1 cellular context compared by ENCODE assay signal in the genomic region with DNA sequence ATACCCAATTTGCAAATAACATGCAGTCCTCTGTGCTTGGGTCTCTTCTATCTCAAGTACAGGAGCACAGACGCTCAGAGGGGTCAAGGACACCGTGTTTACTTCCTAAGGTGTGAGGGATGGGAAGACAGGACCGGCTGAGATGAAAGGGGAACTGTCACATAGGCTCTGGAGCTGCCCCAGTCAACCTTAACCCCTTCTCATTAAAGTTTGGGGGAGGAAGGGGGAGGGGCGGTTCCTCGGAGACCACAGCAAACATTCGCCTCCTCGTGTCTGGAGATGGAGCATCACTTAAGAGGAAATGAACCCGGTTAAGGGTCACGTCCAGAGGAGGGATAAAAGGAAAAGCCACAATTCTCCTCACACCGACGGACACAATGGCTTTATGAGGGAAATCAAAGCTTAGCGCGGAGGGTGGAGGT.
A peak's percentile ranks its signal among the peaks of the same experiment; 100 is the strongest.
TF ChIP-seq lines count a peak whose summit lies in the region.

No MANE protein-coding gene starts in this region.

TF ChIP-seq in HepG2, 621 proteins besides CTCF, POLR2A, EP300 and RAD21 (continued from another document and continues in another):
- TF ChIP-seq, protein P1, sequence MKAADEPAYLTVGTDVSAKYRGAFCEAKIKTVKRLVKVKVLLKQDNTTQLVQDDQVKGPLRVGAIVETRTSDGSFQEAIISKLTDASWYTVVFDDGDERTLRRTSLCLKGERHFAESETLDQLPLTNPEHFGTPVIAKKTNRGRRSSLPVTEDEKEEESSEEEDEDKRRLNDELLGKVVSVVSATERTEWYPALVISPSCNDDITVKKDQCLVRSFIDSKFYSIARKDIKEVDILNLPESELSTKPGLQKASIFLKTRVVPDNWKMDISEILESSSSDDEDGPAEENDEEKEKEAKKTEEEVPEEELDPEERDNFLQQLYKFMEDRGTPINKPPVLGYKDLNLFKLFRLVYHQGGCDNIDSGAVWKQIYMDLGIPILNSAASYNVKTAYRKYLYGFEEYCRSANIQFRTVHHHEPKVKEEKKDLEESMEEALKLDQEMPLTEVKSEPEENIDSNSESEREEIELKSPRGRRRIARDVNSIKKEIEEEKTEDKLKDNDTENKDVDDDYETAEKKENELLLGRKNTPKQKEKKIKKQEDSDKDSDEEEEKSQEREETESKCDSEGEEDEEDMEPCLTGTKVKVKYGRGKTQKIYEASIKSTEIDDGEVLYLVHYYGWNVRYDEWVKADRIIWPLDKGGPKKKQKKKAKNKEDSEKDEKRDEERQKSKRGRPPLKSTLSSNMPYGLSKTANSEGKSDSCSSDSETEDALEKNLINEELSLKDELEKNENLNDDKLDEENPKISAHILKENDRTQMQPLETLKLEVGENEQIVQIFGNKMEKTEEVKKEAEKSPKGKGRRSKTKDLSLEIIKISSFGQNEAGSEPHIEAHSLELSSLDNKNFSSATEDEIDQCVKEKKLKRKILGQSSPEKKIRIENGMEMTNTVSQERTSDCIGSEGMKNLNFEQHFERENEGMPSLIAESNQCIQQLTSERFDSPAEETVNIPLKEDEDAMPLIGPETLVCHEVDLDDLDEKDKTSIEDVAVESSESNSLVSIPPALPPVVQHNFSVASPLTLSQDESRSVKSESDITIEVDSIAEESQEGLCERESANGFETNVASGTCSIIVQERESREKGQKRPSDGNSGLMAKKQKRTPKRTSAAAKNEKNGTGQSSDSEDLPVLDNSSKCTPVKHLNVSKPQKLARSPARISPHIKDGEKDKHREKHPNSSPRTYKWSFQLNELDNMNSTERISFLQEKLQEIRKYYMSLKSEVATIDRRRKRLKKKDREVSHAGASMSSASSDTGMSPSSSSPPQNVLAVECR (CRISPR knock-in tag; IDR thresholded peaks at IDR 0.05; ENCODE audit: borderline replicate concordance), result peak; percentile 75
- TF ChIP-seq, protein P2, sequence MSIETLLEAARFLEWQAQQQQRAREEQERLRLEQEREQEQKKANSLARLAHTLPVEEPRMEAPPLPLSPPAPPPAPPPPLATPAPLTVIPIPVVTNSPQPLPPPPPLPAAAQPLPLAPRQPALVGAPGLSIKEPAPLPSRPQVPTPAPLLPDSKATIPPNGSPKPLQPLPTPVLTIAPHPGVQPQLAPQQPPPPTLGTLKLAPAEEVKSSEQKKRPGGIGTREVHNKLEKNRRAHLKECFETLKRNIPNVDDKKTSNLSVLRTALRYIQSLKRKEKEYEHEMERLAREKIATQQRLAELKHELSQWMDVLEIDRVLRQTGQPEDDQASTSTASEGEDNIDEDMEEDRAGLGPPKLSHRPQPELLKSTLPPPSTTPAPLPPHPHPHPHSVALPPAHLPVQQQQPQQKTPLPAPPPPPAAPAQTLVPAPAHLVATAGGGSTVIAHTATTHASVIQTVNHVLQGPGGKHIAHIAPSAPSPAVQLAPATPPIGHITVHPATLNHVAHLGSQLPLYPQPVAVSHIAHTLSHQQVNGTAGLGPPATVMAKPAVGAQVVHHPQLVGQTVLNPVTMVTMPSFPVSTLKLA (IDR thresholded peaks at IDR 0.05), result no peak
- TF ChIP-seq FOXP1 (IDR thresholded peaks at IDR 0.05) (no peak), FOXP1 (CRISPR knock-in tag; IDR thresholded peaks at IDR 0.05) (peak; percentile 83), FOXC1 (CRISPR knock-in tag; IDR thresholded peaks at IDR 0.05; ENCODE audit: borderline replicate concordance) (no peak), MIER3 (CRISPR knock-in tag; IDR thresholded peaks at IDR 0.05; ENCODE audit: borderline replicate concordance) (no peak; the same call in 1 of the 2 replicates), RBM22 (optimal IDR thresholded peaks at IDR 0.05; ENCODE audit: low read length) (no peak), ZFX (CRISPR knock-in tag; IDR thresholded peaks at IDR 0.05; ENCODE audit: low read depth) (peak; percentile 19; the same call in 1 of the 2 replicates), ZC3H13 (CRISPR knock-in tag; IDR thresholded peaks at IDR 0.05) (no peak), STAG1 (CRISPR knock-in tag; IDR thresholded peaks at IDR 0.05) (no peak), CHCHD3 (CRISPR knock-in tag; IDR thresholded peaks at IDR 0.05) (no peak), RFX1 (IDR thresholded peaks at IDR 0.05) (no peak), IKZF1 (IDR thresholded peaks at IDR 0.05) (no peak), KDM2A (CRISPR knock-in tag; IDR thresholded peaks at IDR 0.05; ENCODE audit: borderline replicate concordance, low read depth) (no peak; the same call in 1 of the 2 replicates), ZFY (CRISPR knock-in tag; IDR thresholded peaks at IDR 0.05) (no peak), REPIN1 (CRISPR knock-in tag; IDR thresholded peaks at IDR 0.05; ENCODE audit: borderline replicate concordance, low read depth) (no peak), HCFC1 (IDR thresholded peaks at IDR 0.05; ENCODE audit: low read depth, low read length) (no peak), MYC (CRISPR knock-in tag; IDR thresholded peaks at IDR 0.05; ENCODE audit: borderline replicate concordance) (no peak), SP5 (CRISPR knock-in tag; IDR thresholded peaks at IDR 0.05; ENCODE audit: borderline replicate concordance, low read depth) (peak; percentile 75), ZNF713 (CRISPR knock-in tag; IDR thresholded peaks at IDR 0.05) (no peak), CENPX (CRISPR knock-in tag; IDR thresholded peaks at IDR 0.05) (no peak), ZNF552 (CRISPR knock-in tag; IDR thresholded peaks at IDR 0.05; ENCODE audit: borderline replicate concordance) (no peak; the same call in 1 of the 2 replicates), MAF1 (CRISPR knock-in tag; IDR thresholded peaks at IDR 0.05; ENCODE audit: borderline replicate concordance) (no peak), SYNCRIP (IDR thresholded peaks at IDR 0.05; ENCODE audit: insufficient read depth, low read depth, low read length) (no peak), NKX3-1 (CRISPR knock-in tag; IDR thresholded peaks at IDR 0.05) (no peak), ZNF468 (CRISPR knock-in tag; IDR thresholded peaks at IDR 0.05) (no peak)
- TF ChIP-seq, protein P3, sequence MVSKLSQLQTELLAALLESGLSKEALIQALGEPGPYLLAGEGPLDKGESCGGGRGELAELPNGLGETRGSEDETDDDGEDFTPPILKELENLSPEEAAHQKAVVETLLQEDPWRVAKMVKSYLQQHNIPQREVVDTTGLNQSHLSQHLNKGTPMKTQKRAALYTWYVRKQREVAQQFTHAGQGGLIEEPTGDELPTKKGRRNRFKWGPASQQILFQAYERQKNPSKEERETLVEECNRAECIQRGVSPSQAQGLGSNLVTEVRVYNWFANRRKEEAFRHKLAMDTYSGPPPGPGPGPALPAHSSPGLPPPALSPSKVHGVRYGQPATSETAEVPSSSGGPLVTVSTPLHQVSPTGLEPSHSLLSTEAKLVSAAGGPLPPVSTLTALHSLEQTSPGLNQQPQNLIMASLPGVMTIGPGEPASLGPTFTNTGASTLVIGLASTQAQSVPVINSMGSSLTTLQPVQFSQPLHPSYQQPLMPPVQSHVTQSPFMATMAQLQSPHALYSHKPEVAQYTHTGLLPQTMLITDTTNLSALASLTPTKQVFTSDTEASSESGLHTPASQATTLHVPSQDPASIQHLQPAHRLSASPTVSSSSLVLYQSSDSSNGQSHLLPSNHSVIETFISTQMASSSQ (IDR thresholded peaks at IDR 0.05; ENCODE audit: low read depth), result 0 out of 2 replicates have a peak, but pooled peaks have one; percentile 20
- TF ChIP-seq, protein P3 (CRISPR knock-in tag; IDR thresholded peaks at IDR 0.05; ENCODE audit: borderline replicate concordance), result 0 out of 2 replicates have a peak, but pooled peaks have one; percentile 7
- TF ChIP-seq, protein P4, sequence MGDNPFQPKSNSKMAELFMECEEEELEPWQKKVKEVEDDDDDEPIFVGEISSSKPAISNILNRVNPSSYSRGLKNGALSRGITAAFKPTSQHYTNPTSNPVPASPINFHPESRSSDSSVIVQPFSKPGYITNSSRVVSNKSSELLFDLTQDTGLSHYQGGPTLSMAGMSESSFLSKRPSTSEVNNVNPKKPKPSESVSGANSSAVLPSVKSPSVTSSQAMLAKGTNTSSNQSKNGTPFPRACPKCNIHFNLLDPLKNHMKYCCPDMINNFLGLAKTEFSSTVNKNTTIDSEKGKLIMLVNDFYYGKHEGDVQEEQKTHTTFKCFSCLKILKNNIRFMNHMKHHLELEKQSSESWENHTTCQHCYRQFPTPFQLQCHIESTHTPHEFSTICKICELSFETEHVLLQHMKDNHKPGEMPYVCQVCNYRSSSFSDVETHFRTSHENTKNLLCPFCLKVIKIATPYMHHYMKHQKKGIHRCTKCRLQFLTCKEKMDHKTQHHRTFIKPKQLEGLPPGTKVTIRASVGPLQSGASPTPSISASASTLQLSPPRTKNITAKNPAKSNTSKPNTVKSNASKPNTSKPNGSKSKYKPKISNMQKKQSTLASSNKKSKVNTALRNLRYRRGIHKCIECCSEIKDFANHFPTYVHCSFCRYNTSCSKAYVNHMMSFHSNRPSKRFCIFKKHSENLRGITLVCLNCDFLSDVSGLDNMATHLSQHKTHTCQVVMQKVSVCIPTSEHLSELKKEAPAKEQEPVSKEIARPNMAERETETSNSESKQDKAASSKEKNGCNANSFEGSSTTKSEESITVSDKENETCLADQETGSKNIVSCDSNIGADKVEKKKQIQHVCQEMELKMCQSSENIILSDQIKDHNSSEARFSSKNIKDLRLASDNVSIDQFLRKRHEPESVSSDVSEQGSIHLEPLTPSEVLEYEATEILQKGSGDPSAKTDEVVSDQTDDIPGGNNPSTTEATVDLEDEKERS (CRISPR knock-in tag; IDR thresholded peaks at IDR 0.05), result 0 out of 2 replicates have a peak, but pooled peaks have one; percentile 42
- TF ChIP-seq, protein P5, sequence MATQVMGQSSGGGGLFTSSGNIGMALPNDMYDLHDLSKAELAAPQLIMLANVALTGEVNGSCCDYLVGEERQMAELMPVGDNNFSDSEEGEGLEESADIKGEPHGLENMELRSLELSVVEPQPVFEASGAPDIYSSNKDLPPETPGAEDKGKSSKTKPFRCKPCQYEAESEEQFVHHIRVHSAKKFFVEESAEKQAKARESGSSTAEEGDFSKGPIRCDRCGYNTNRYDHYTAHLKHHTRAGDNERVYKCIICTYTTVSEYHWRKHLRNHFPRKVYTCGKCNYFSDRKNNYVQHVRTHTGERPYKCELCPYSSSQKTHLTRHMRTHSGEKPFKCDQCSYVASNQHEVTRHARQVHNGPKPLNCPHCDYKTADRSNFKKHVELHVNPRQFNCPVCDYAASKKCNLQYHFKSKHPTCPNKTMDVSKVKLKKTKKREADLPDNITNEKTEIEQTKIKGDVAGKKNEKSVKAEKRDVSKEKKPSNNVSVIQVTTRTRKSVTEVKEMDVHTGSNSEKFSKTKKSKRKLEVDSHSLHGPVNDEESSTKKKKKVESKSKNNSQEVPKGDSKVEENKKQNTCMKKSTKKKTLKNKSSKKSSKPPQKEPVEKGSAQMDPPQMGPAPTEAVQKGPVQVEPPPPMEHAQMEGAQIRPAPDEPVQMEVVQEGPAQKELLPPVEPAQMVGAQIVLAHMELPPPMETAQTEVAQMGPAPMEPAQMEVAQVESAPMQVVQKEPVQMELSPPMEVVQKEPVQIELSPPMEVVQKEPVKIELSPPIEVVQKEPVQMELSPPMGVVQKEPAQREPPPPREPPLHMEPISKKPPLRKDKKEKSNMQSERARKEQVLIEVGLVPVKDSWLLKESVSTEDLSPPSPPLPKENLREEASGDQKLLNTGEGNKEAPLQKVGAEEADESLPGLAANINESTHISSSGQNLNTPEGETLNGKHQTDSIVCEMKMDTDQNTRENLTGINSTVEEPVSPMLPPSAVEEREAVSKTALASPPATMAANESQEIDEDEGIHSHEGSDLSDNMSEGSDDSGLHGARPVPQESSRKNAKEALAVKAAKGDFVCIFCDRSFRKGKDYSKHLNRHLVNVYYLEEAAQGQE (IDR thresholded peaks at IDR 0.05; ENCODE audit: borderline replicate concordance in 1 of 2, low read depth in 1 of 2, low read length in 2 of 2), result no peak
- TF ChIP-seq, protein P6, sequence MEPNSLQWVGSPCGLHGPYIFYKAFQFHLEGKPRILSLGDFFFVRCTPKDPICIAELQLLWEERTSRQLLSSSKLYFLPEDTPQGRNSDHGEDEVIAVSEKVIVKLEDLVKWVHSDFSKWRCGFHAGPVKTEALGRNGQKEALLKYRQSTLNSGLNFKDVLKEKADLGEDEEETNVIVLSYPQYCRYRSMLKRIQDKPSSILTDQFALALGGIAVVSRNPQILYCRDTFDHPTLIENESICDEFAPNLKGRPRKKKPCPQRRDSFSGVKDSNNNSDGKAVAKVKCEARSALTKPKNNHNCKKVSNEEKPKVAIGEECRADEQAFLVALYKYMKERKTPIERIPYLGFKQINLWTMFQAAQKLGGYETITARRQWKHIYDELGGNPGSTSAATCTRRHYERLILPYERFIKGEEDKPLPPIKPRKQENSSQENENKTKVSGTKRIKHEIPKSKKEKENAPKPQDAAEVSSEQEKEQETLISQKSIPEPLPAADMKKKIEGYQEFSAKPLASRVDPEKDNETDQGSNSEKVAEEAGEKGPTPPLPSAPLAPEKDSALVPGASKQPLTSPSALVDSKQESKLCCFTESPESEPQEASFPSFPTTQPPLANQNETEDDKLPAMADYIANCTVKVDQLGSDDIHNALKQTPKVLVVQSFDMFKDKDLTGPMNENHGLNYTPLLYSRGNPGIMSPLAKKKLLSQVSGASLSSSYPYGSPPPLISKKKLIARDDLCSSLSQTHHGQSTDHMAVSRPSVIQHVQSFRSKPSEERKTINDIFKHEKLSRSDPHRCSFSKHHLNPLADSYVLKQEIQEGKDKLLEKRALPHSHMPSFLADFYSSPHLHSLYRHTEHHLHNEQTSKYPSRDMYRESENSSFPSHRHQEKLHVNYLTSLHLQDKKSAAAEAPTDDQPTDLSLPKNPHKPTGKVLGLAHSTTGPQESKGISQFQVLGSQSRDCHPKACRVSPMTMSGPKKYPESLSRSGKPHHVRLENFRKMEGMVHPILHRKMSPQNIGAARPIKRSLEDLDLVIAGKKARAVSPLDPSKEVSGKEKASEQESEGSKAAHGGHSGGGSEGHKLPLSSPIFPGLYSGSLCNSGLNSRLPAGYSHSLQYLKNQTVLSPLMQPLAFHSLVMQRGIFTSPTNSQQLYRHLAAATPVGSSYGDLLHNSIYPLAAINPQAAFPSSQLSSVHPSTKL (CRISPR knock-in tag; IDR thresholded peaks at IDR 0.05), result peak; percentile 92
- TF ChIP-seq, protein P7, sequence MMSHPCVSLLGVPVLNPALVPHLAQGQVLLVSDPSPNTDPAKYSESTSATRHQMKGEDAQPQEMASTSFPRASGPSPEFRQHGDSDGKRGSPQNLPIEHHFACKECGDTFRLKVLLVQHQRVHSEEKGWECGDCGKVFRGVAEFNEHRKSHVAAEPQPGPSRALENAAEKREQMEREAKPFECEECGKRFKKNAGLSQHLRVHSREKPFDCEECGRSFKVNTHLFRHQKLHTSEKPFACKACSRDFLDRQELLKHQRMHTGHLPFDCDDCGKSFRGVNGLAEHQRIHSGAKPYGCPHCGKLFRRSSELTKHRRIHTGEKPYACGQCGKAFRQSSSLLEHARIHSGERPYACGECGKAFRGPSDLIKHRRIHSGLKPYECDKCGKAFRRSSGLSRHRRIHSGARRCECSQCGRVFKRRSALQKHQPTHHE (CRISPR knock-in tag; IDR thresholded peaks at IDR 0.05; ENCODE audit: borderline replicate concordance), result no peak
